ENCODE assay signal across 8 cellular contexts in genomic region chr1:184075040-184076029, GRCh38. TPM values are rescaled to one million over a fixed set of nuclear protein-coding genes. Genes with fewer than 3 reads are reported as not detected.
DNase-seq lines count a peak whose midpoint lies in the region; ATAC-seq and TF ChIP-seq lines count a peak whose summit lies in the region.

No MANE protein-coding gene starts in this region.

- WGBS in upper lobe of left lung, 2 donors: 46 to 49% methylated on average over 4 of the region's 4 CpGs

- ATAC-seq in left lobe of liver: peak; percentile 94
- ATAC-seq in upper lobe of left lung (ENCODE audit: low FRiP score in 2 of 2): peak; percentile 82 to 85
- ATAC-seq in HG03521 (IDR thresholded peaks at IDR 0.05; ENCODE audit: unreplicated experiment): no peak

- H3K27ac ChIP-seq in upper lobe of left lung: peak overlapping the region in 1 of 4 donors; percentile 18

- DNase-seq in SIG-M5 treated with dmso at 0.1 percent for 504 hours (lab: John Stamatoyannopoulos, UW; ENCODE audit: unreplicated experiment): peak; percentile 79
- DNase-seq in SIG-M5 (lab: John Stamatoyannopoulos, UW): no peak
- peak; percentile 37 for DNase-seq in HS-5 (ENCODE audit: low read depth)
- DNase-seq in NCI-H82 treated with DMSO at 0.1 percent for 48 hours (lab: John Stamatoyannopoulos, UW; ENCODE audit: unreplicated experiment): peak; percentile 49
- DNase-seq in cerebellar cortex (ENCODE audit: low spot score): peak; percentile 91
- no peak for DNase-seq in left lobe of liver (ENCODE audit: low spot score)
- no peak for DNase-seq in upper lobe of left lung

- H3K9me3 ChIP-seq in upper lobe of left lung: no peaks in the 10 kb centered on the region

- H3K27me3 ChIP-seq in upper lobe of left lung: no peaks in the 10 kb centered on the region

- TF ChIP-seq EP300 in upper lobe of left lung (IDR thresholded peaks at IDR 0.05): no peak

- peaks cover 0 to 3% (median 0%) of the 10 kb centered on the region in 4 donors for H3K36me3 ChIP-seq in upper lobe of left lung

- no peak for TF ChIP-seq POLR2A in upper lobe of left lung (IDR thresholded peaks at IDR 0.05)

- peaks cover 0 to 16% (median 9%) of the 10 kb centered on the region in 4 donors for H3K4me1 ChIP-seq in upper lobe of left lung

- TF ChIP-seq CTCF in upper lobe of left lung (IDR thresholded peaks at IDR 0.05): peak; percentile 41 to 82 (median 67)

- H3K4me3 ChIP-seq in upper lobe of left lung: no peak overlapping the region

RNA-seq across cellular contexts. Expression of gene TSEN15, which starts 23.8 kb away (rescaled TPM):
- total RNA-seq in left lobe of liver (10.7 TPM), upper lobe of left lung (10 to 100 TPM; 25.0 to 39.9 (median 27.3) TPM)

RNA-seq across cellular contexts. Expression of gene COLGALT2, which starts 37.8 kb away (rescaled TPM):
- total RNA-seq in left lobe of liver: 0.15 TPM
- 1 to 10 TPM; 1.0 to 4.1 (median 2.9) TPM for total RNA-seq in upper lobe of left lung

Comparison
In these comparisons a context has a peak if more than half of its experiments do, and no peak if none do; other contexts are left out.
1. DNase-seq: peak in SIG-M5 treated with dmso at 0.1 percent for 504 hours (single experiment), HS-5 (single experiment), NCI-H82 treated with DMSO at 0.1 percent for 48 hours (single experiment) and cerebellar cortex (single experiment); none in SIG-M5 (single experiment), left lobe of liver (single experiment) and upper lobe of left lung (0 of 2).